Comparison of ENCODE assay signal across 17 cellular contexts in genomic region chr6:32815996-32816395, GRCh38. TPM values are rescaled to one million over a fixed set of nuclear protein-coding genes. Genes with fewer than 3 reads are reported as not detected.
A peak's percentile ranks its signal among the peaks of the same experiment; 100 is the strongest.
DNase-seq lines count a peak whose midpoint lies in the region; ATAC-seq and TF ChIP-seq lines count a peak whose summit lies in the region.
"Had no signal": no experiment of that assay in that cellular context is flagged by ENCODE, and none has a peak within 500 bp of the region (broad histone marks: within the 10 kb centered on the region; RNA-seq: fewer than 3 reads in every experiment).

No MANE protein-coding gene starts in this region.

- peak overlapping the region; percentile 85 for H3K4me2 ChIP-seq in MM.1S (ENCODE audit: low read depth, low read length)

- no peaks in the 10 kb centered on the region for H3K79me2 ChIP-seq in MM.1S (ENCODE audit: low read length)

- DNase-seq in MM.1S = peak; percentile 56
- no peak for DNase-seq in naive thymus-derived CD4-positive, alpha-beta T cell
- no peak for DNase-seq in ACHN
- DNase-seq in upper lobe of left lung = no peak
- DNase-seq in NCI-H1930 (lab: John Stamatoyannopoulos, UW) = no peak
- DNase-seq: CD4-positive, alpha-beta memory T cell; effector memory CD8-positive, alpha-beta T cell; left lung; NCI-H2171; pancreas; Right ventricle myocardium superior; stimulated activated CD4-positive, alpha-beta T cell treated with anti-CD3 and anti-CD28 coated beads, Interleukin-1b, Interleukin-23, amount 100 ng/mL, for 48 hours; stimulated activated naive CD4-positive, alpha-beta T cell treated with Interleukin-2 at 50 U/mL for 16 hours had no signal

- 82 to 84% methylated on average over 2 of the region's 2 CpGs for WGBS in upper lobe of left lung, 2 donors

- TF ChIP-seq POLR2A in upper lobe of left lung (IDR thresholded peaks at IDR 0.05) = no peak

- H3K36me3 Mint-ChIP-seq in naive thymus-derived CD4-positive, alpha-beta T cell = peaks cover 0 to 27% (median 6%) of the 10 kb centered on the region in 5 donors

- H3K36me3 ChIP-seq in MM.1S (replicated peaks; ENCODE audit: insufficient read depth, low read length) = no peaks in the 10 kb centered on the region
- H3K36me3 ChIP-seq in naive thymus-derived CD4-positive, alpha-beta T cell (ENCODE audit: control insufficient read depth in 2 of 3, insufficient read depth in 3 of 3, low read length in 3 of 3) = no peaks in the 10 kb centered on the region
- H3K36me3 ChIP-seq in upper lobe of left lung = no peaks in the 10 kb centered on the region
- H3K36me3 ChIP-seq: left lung, pancreas had no signal

- ATAC-seq in GM18511 (IDR thresholded peaks at IDR 0.05; ENCODE audit: unreplicated experiment) (peak; percentile 66), GM21619 (IDR thresholded peaks at IDR 0.05; ENCODE audit: unreplicated experiment) (peak; percentile 70), GM21576 (IDR thresholded peaks at IDR 0.05; ENCODE audit: unreplicated experiment) (no peak), upper lobe of left lung (ENCODE audit: low FRiP score in 2 of 2) (no peak)
- peak; percentile 27 for ATAC-seq in naive thymus-derived CD4-positive, alpha-beta T cell
- ATAC-seq: K562 had no signal

- in situ Hi-C loops in ACHN (cut with HindIII; ENCODE audit: low pct_ligation_motif_present, low pct_unique_long_range_greater_than_20kb, low sequenced_read_pairs) = no loop called here

- H3F3A ChIP-seq in MM.1S (ENCODE audit: insufficient read depth, low read length) = peaks cover 17% of the 10 kb centered on the region

- no peak overlapping the region for H3K27ac Mint-ChIP-seq in naive thymus-derived CD4-positive, alpha-beta T cell
- H3K27ac Mint-ChIP-seq: CD4-positive, alpha-beta memory T cell had no signal

- no peak for TF ChIP-seq EP300 in upper lobe of left lung (IDR thresholded peaks at IDR 0.05)

- H3K4me1 Mint-ChIP-seq in naive thymus-derived CD4-positive, alpha-beta T cell = peaks cover 0 to 12% (median 5%) of the 10 kb centered on the region in 7 donors
- H3K4me1 Mint-ChIP-seq: CD4-positive, alpha-beta memory T cell had no signal

- no peaks in the 10 kb centered on the region for H3K9me2 ChIP-seq in MM.1S (replicated peaks; ENCODE audit: insufficient read depth, low read length)

- H3K4me1 ChIP-seq in MM.1S (ENCODE audit: low read length) (peaks cover 26% of the 10 kb centered on the region), upper lobe of left lung (no peaks in the 10 kb centered on the region)
- H3K4me1 ChIP-seq in naive thymus-derived CD4-positive, alpha-beta T cell (ENCODE audit: control insufficient read depth in 2 of 2, insufficient read depth in 2 of 2, low read length in 2 of 2) = no peaks in the 10 kb centered on the region
- H3K4me1 ChIP-seq: left lung, pancreas had no signal

- H4K20me1 ChIP-seq in MM.1S (ENCODE audit: insufficient read depth, low read length) = no peaks in the 10 kb centered on the region

- H3K4me3 ChIP-seq in MM.1S (ENCODE audit: low read length) (peak overlapping the region; percentile 44), upper lobe of left lung (no peak overlapping the region)
- H3K4me3 ChIP-seq in naive thymus-derived CD4-positive, alpha-beta T cell (ENCODE audit: low read length) = no peak overlapping the region
- H3K4me3 ChIP-seq: K562, left lung, pancreas had no signal

- no peak overlapping the region for H3K4me3 Mint-ChIP-seq in naive thymus-derived CD4-positive, alpha-beta T cell
- H3K4me3 Mint-ChIP-seq: CD4-positive, alpha-beta memory T cell had no signal

- H3K27me3 ChIP-seq in MM.1S (replicated peaks; ENCODE audit: insufficient read depth, low read length) = no peaks in the 10 kb centered on the region
- no peaks in the 10 kb centered on the region for H3K27me3 ChIP-seq in naive thymus-derived CD4-positive, alpha-beta T cell (ENCODE audit: control insufficient read depth in 2 of 2, insufficient read depth in 2 of 2, low read length in 2 of 2)
- H3K27me3 ChIP-seq in upper lobe of left lung = no peaks in the 10 kb centered on the region
- H3K27me3 ChIP-seq: left lung, pancreas had no signal

- TF ChIP-seq CTCF in MM.1S (IDR thresholded peaks at IDR 0.05; ENCODE audit: low read length) (no peak), upper lobe of left lung (IDR thresholded peaks at IDR 0.05) (no peak)

- H3K9me3 Mint-ChIP-seq in naive thymus-derived CD4-positive, alpha-beta T cell = no peaks in the 10 kb centered on the region
- H3K9me3 Mint-ChIP-seq: CD4-positive, alpha-beta memory T cell; effector memory CD8-positive, alpha-beta T cell had no signal

- intact Hi-C loops in naive thymus-derived CD4-positive, alpha-beta T cell (cut with micrococcal nuclease) = no loop called here

- H3K27ac ChIP-seq in MM.1S (ENCODE audit: low read length) (peak overlapping the region; percentile 76), upper lobe of left lung (peak overlapping the region in 1 of 4 donors; percentile 28)
- no peak overlapping the region for H3K27ac ChIP-seq in naive thymus-derived CD4-positive, alpha-beta T cell (ENCODE audit: low read depth, low read length)
- H3K27ac ChIP-seq: left lung, pancreas had no signal

- H3K9me3 ChIP-seq in MM.1S (replicated peaks; ENCODE audit: insufficient read depth, low read length) (no peaks in the 10 kb centered on the region), upper lobe of left lung (no peaks in the 10 kb centered on the region)
- H3K9me3 ChIP-seq in naive thymus-derived CD4-positive, alpha-beta T cell (ENCODE audit: control insufficient read depth in 2 of 3, low read length in 3 of 3) = no peaks in the 10 kb centered on the region
- H3K9me3 ChIP-seq: left lung, pancreas had no signal

- H2AFZ ChIP-seq in MM.1S (ENCODE audit: low read length) = peak overlapping the region; percentile 60; the same call in 1 of the 2 replicates

- POLR2A ChIA-PET in naive thymus-derived CD4-positive, alpha-beta T cell (lab: Charles Lee) = interaction anchor here (0.7 kb wide), 1 partner anchor 59 kb away, joined by 3 read pairs; no protein-coding TSS in a partner anchor

- no peaks in the 10 kb centered on the region for H3K27me3 Mint-ChIP-seq in naive thymus-derived CD4-positive, alpha-beta T cell
- H3K27me3 Mint-ChIP-seq: CD4-positive, alpha-beta memory T cell; effector memory CD8-positive, alpha-beta T cell had no signal

- peak overlapping the region; percentile 20; the same call in 1 of the 2 replicates for H3K9ac ChIP-seq in MM.1S (ENCODE audit: low read length)

- CTCF ChIA-PET in naive thymus-derived CD4-positive, alpha-beta T cell (lab: Charles Lee) = no interaction called here

RNA-seq across cellular contexts. Expression of gene HLA-DOB, which starts 0.8 kb away (rescaled TPM):
- 1 to 10 TPM; 1.7 to 7.7 (median 4.9) TPM for total RNA-seq in naive thymus-derived CD4-positive, alpha-beta T cell
- under 1 TPM; 0.48 to 0.57 TPM for polyA plus RNA-seq in naive thymus-derived CD4-positive, alpha-beta T cell
- total RNA-seq in upper lobe of left lung = 10 to 100 TPM in 1 of 6 donors, 1 to 10 TPM in 5; 1.3 to 15.2 (median 3.7) TPM
- total RNA-seq: Right ventricle myocardium superior had no signal

RNA-seq across cellular contexts. Expression of gene TAP2, which starts 22.5 kb away (rescaled TPM):
- 100 to 1,000 TPM in 4 of 5 experiments, 10 to 100 TPM in 1; 84.3 to 243 (median 117) TPM for total RNA-seq in naive thymus-derived CD4-positive, alpha-beta T cell
- polyA plus RNA-seq in naive thymus-derived CD4-positive, alpha-beta T cell = 10 to 100 TPM; 26.4 to 36.4 TPM
- 100 to 1,000 TPM in 2 of 6 donors, 10 to 100 TPM in 4; 17.6 to 266 (median 62.1) TPM for total RNA-seq in upper lobe of left lung

RNA-seq across cellular contexts. Expression of gene PSMB8, which starts 27.9 kb away (rescaled TPM):
- total RNA-seq in naive thymus-derived CD4-positive, alpha-beta T cell = 100 to 1,000 TPM; 111 to 419 (median 115) TPM
- polyA plus RNA-seq in naive thymus-derived CD4-positive, alpha-beta T cell = 100 to 1,000 TPM; 322 to 378 TPM
- total RNA-seq in upper lobe of left lung = 100 to 1,000 TPM in 1 of 6 donors, 10 to 100 TPM in 5; 48.2 to 110 (median 71.7) TPM

RNA-seq across cellular contexts. Expression of gene TAP1, which starts 37.5 kb away (rescaled TPM):
- 100 to 1,000 TPM in 3 of 5 experiments, 10 to 100 TPM in 2; 92.1 to 500 (median 103) TPM for total RNA-seq in naive thymus-derived CD4-positive, alpha-beta T cell
- 100 to 1,000 TPM; 162 to 274 TPM for polyA plus RNA-seq in naive thymus-derived CD4-positive, alpha-beta T cell
- 10 to 100 TPM; 56.9 to 87.0 (median 69.8) TPM for total RNA-seq in upper lobe of left lung

RNA-seq across cellular contexts. Expression of gene PSMB9, which starts 38.0 kb away (rescaled TPM):
- total RNA-seq in naive thymus-derived CD4-positive, alpha-beta T cell = 100 to 1,000 TPM in 2 of 5 experiments, 10 to 100 TPM in 3; 70.3 to 452 (median 90.5) TPM
- polyA plus RNA-seq in naive thymus-derived CD4-positive, alpha-beta T cell = 100 to 1,000 TPM; 385 to 389 TPM
- total RNA-seq in upper lobe of left lung = 10 to 100 TPM; 34.4 to 85.9 (median 45.5) TPM

Comparison
In these comparisons a context has a peak if more than half of its experiments do, and no peak if none do; other contexts are left out.
1. ATAC-seq: peak in GM18511 (single experiment), GM21619 (single experiment) and naive thymus-derived CD4-positive, alpha-beta T cell (single experiment); none in GM21576 (single experiment) and upper lobe of left lung (0 of 2).